ENCODE assay signal across 8 cellular contexts in the genomic region with DNA sequence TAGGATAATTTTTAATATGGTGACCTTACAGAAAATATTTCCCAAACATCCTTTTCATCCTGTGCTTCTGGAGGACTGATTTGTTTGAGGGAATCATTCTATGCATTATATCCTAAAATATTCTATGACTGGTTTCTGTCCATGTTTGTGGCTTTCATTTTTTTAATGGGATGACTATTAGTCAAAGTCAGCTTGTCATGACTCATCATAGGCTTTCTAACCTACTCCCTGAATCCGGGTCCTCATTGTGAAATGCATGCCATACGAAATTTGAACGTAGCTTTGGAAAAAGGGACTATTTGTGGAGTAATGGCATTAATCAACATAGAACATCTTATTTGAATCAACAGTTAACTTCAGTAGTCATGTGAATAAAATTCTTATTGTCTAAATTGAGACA. TPM values are rescaled to one million over a fixed set of nuclear protein-coding genes. Genes with fewer than 3 reads are reported as not detected.
DNase-seq lines count a peak whose midpoint lies in the region; ATAC-seq, FAIRE-seq and TF ChIP-seq lines count a peak whose summit lies in the region.
"Had no signal": no experiment of that assay in that cellular context is flagged by ENCODE, and none has a peak within 500 bp of the region (broad histone marks: within the 10 kb centered on the region; RNA-seq: fewer than 3 reads in every experiment).

No MANE protein-coding gene starts in this region.

- H3K9ac ChIP-seq in HCT116 (ENCODE audit: low read length): no peak overlapping the region
- H3K9ac ChIP-seq in K562 (ENCODE audit: insufficient read depth in 1 of 2, low read depth in 2 of 2, low read length in 2 of 2): no peak overlapping the region

- H3K79me2 ChIP-seq in HCT116 (ENCODE audit: insufficient read depth, low read length): no peaks in the 10 kb centered on the region
- no peaks in the 10 kb centered on the region for H3K79me2 ChIP-seq in K562 (ENCODE audit: control insufficient read depth, insufficient read depth, low read length)

- no peaks in the 10 kb centered on the region for H3K9me3 ChIP-seq in HCT116 (ENCODE audit: control insufficient read depth in 1 of 2, insufficient read depth in 1 of 2, low read depth in 1 of 2, low read length in 2 of 2)
- H3K9me3 ChIP-seq in K562 (replicated peaks; ENCODE audit: control insufficient read depth, insufficient read depth, low read depth, low read length): no peaks in the 10 kb centered on the region

- no peak for TF ChIP-seq RAD21 in HCT116 (IDR thresholded peaks at IDR 0.05; ENCODE audit: low read depth)
- TF ChIP-seq RAD21 in K562 (CRISPR knock-in tag; conservative IDR thresholded peaks at IDR 0.05 in 1 of 2, IDR thresholded peaks at IDR 0.05 in 1 of 2): no peak

- H3K4me3 ChIP-seq in HCT116 (replicated peaks in 1 of 2; ENCODE audit: low read depth in 1 of 2, low read length in 2 of 2) (no peak overlapping the region), K562 (no peak overlapping the region), skeletal muscle cell (ENCODE audit: low read depth, low read length) (no peak overlapping the region)

- whole genome bisulfite sequencing in K562 (ENCODE audit: insufficient coverage, low coverage, missing lambda C conversion rate): 81% methylated on average over 3 of the region's 3 CpGs

- intact Hi-C loops in HCT116 (cut with micrococcal nuclease): no loop called here
- intact Hi-C loops in K562 (cut with micrococcal nuclease): no loop called here

- peaks cover 25 to 29% of the 10 kb centered on the region in 2 experiments; a peak in 3 of 4 replicates for H3K36me3 ChIP-seq in HCT116 (ENCODE audit: control insufficient read depth in 1 of 2, insufficient read depth in 2 of 2, low read length in 2 of 2)
- H3K36me3 ChIP-seq in K562 (ENCODE audit: control insufficient read depth, insufficient read depth, low read length): peaks cover 64% of the 10 kb centered on the region

- no peaks in the 10 kb centered on the region for H3K9me2 ChIP-seq in HCT116 (ENCODE audit: insufficient read depth)

- H3K27me3 ChIP-seq in HCT116 (ENCODE audit: insufficient read depth, low read length) (no peaks in the 10 kb centered on the region), K562 (ENCODE audit: control insufficient read depth in 2 of 2, insufficient read depth in 2 of 2, low read length in 2 of 2) (no peaks in the 10 kb centered on the region)

- H3K9me1 ChIP-seq in K562 (ENCODE audit: control insufficient read depth, insufficient read depth, low read length): no peaks in the 10 kb centered on the region

- RAD21 ChIA-PET in HCT116 (lab: Charles Lee; ENCODE audit: low non-redundant PET in 1 of 2, low total read pairs in 2 of 2, uncharacterized antibody in 2 of 2, unreplicated experiment in 2 of 2): no interaction called here

- POLR2A ChIA-PET in HCT116 (lab: Charles Lee): no interaction called here
- POLR2A ChIA-PET in K562 (lab: Yijun Ruan, JAX): interaction anchor here (0.7 to 1.3 kb wide), 2 partner anchors 11 to 52 kb away, joined by 3 to 5 read pairs; a partner anchor contains a TSS

- TF ChIP-seq CTCF in HCT116 (IDR thresholded peaks at IDR 0.05 in 2 of 3, conservative IDR thresholded peaks at IDR 0.05 in 1 of 3; ENCODE audit: borderline replicate concordance in 1 of 3, insufficient read depth in 1 of 3, low read depth in 2 of 3, low read length in 2 of 3): no peak
- no peak for TF ChIP-seq CTCF in K562 (IDR thresholded peaks at IDR 0.05 in 2 of 3, conservative IDR thresholded peaks at IDR 0.05 in 1 of 3; ENCODE audit: insufficient read depth in 2 of 3, low read depth in 1 of 3, low read length in 3 of 3)
- TF ChIP-seq CTCF in GM20000 (IDR thresholded peaks at IDR 0.05; ENCODE audit: extremely low read depth, missing control alignments): no peak

- no peak for TF ChIP-seq POLR2A in HCT116 (IDR thresholded peaks at IDR 0.05; ENCODE audit: borderline replicate concordance, extremely low read depth, insufficient read depth, insufficient read length)
- no peak for TF ChIP-seq POLR2A in K562 (conservative IDR thresholded peaks at IDR 0.05)

- H4K20me1 ChIP-seq in HCT116 (ENCODE audit: insufficient read depth) (no peaks in the 10 kb centered on the region), K562 (replicated peaks; ENCODE audit: control insufficient read depth, insufficient read depth, low read length) (no peaks in the 10 kb centered on the region)

- no peak for ATAC-seq in HCT116
- ATAC-seq in K562: no peak
- no peak for ATAC-seq in GM18870 (IDR thresholded peaks at IDR 0.05; ENCODE audit: unreplicated experiment)
- no peak for ATAC-seq in GM21528 (IDR thresholded peaks at IDR 0.05; ENCODE audit: low FRiP score, unreplicated experiment)

- DNase-seq in HCT116 (ENCODE audit: low read depth, low spot score): no peak
- no peak for DNase-seq in K562 (ENCODE audit: extremely low read depth in 1 of 4, low spot score in 3 of 4)
- peak; percentile 65 for DNase-seq in skeletal muscle cell (ENCODE audit: low read depth)
- no peak for DNase-seq in GM20000 (ENCODE audit: low spot score)
- DNase-seq: effector memory CD4-positive, alpha-beta T cell; NCI-H2227 treated with DMSO at 0.1 percent for 48 hours had no signal

- no peak for FAIRE-seq in K562 (lab: Jason Lieb, UNC)

- BruUV-seq in HCT116 (replicated peaks; lab: Mats Ljungman, UMichigan) (no TSS peak), K562 (replicated peaks; lab: Mats Ljungman, UMichigan) (no TSS peak)

- TF ChIP-seq EP300 in K562 (IDR thresholded peaks at IDR 0.05; ENCODE audit: low read length): no peak

- CTCF ChIA-PET in HCT116 (lab: Charles Lee): interaction anchor here (1.5 kb wide), 1 partner anchor 11 kb away, joined by 3 read pairs; a partner anchor contains a TSS
- CTCF ChIA-PET in K562 (lab: Yijun Ruan, JAX; ENCODE audit: low intra/inter-chr PET ratio): no interaction called here

- no peak overlapping the region for H3K4me2 ChIP-seq in HCT116 (ENCODE audit: low read length)
- H3K4me2 ChIP-seq in K562 (ENCODE audit: insufficient read depth, low read length): no peak overlapping the region

- H3K27ac ChIP-seq in HCT116 (ENCODE audit: low read depth, low read length) (peak overlapping the region; percentile 11; the same call in 1 of the 2 replicates), K562 (ENCODE audit: extremely low read depth, low read depth, low read length) (no peak overlapping the region)

- H2AFZ ChIP-seq in HCT116 (ENCODE audit: low read depth, low read length, poor library complexity, severe bottlenecking): no peak overlapping the region
- no peak overlapping the region for H2AFZ ChIP-seq in K562 (ENCODE audit: low read depth, low read length)

- no peaks in the 10 kb centered on the region for H3K4me1 ChIP-seq in HCT116 (ENCODE audit: control insufficient read depth in 1 of 2, insufficient read depth in 2 of 2, low read length in 2 of 2)
- H3K4me1 ChIP-seq in K562 (replicated peaks in 1 of 2; ENCODE audit: control insufficient read depth in 2 of 2, insufficient read depth in 2 of 2, low read length in 2 of 2): no peaks in the 10 kb centered on the region; a peak in 1 of 5 replicates

- in situ Hi-C loops in K562 (cut with MboI): no loop called here

RNA-seq across cellular contexts. Expression of a gene that starts 10.6 kb away (rescaled TPM):
- total RNA-seq in HCT116 (2021; ENCODE audit: unreplicated experiment) (12.1 TPM), K562 (2014; rRNA removed) (3.5 and 4.4 TPM in 2 replicates), K562 (2014; rRNA removed; fragmentation: Illumina TruSeq; extraction: Trizol) (3.6 and 3.8 TPM in 2 replicates), K562 (2015; rRNA removed; fragmentation: Illumina TruSeq; extraction: Trizol) (4.3 and 4.4 TPM in 2 replicates), K562 (2021) (4.6 and 5.5 TPM in 2 replicates)
- polyA plus RNA-seq in HCT116 (2012): 8.6 and 9.3 TPM in 2 replicates
- 20.3 and 21.3 TPM in 2 replicates for total RNA-seq in K562 (2011; cell fraction: chromatin; rRNA removed; ENCODE audit: low replicate concordance)
- total RNA-seq in K562 (2011; cell fraction: nucleolus; rRNA removed): 14.5 and 16.3 TPM in 2 replicates
- total RNA-seq in K562 (2011; cell fraction: nucleoplasm; rRNA removed): 18.6 and 26.0 TPM in 2 replicates
- polyA plus RNA-seq in K562 (2011; rRNA removed) (5.1 and 6.4 TPM in 2 replicates), K562 (2014; fragmentation: Illumina TruSeq; extraction: Trizol) (4.8 and 5.1 TPM in 2 replicates), K562 (2014; fragmentation: Nextera tagmentation; extraction: Ambion mirVana) (1 to 10 TPM in 1 of 2 experiments, under 1 TPM in 1; 0.58 to 1.2 TPM), K562 (2014; rRNA removed) (2.2 TPM in 2 replicates)
- 4.6 and 4.7 TPM in 2 replicates for polyA plus RNA-seq in K562 (2011; cell fraction: cytosol; rRNA removed)
- 7.5 and 8.1 TPM in 2 replicates for polyA plus RNA-seq in K562 (2011; cell fraction: nucleus; rRNA removed)
- polyA plus RNA-seq in K562 (2012): 5.1 and 7.0 TPM in 2 replicates
- 9.6 TPM in 2 replicates for polyA minus RNA-seq in K562 (2011; rRNA and poly(A)+ RNA removed)
- 6.6 and 6.7 TPM in 2 replicates for polyA minus RNA-seq in K562 (2011; cell fraction: cytosol; rRNA and poly(A)+ RNA removed)
- 5.4 and 5.8 TPM in 2 replicates for polyA minus RNA-seq in K562 (2011; cell fraction: nucleus; rRNA and poly(A)+ RNA removed)

RNA-seq across cellular contexts. Expression of a gene that starts 26.7 kb away (rescaled TPM):
- total RNA-seq in HCT116 (2021; ENCODE audit: unreplicated experiment) (94.0 TPM), K562 (2014; rRNA removed) (22.7 and 34.2 TPM in 2 replicates), K562 (2014; rRNA removed; fragmentation: Illumina TruSeq; extraction: Trizol) (80.5 and 101 TPM in 2 replicates), K562 (2015; rRNA removed; fragmentation: Illumina TruSeq; extraction: Trizol) (46.0 and 50.9 TPM in 2 replicates), K562 (2021) (49.6 and 54.1 TPM in 2 replicates)
- 33.9 and 40.5 TPM in 2 replicates for polyA plus RNA-seq in HCT116 (2012)
- 56.7 and 106 TPM in 2 replicates for total RNA-seq in K562 (2011; cell fraction: chromatin; rRNA removed; ENCODE audit: low replicate concordance)
- 30.3 and 30.9 TPM in 2 replicates for total RNA-seq in K562 (2011; cell fraction: nucleolus; rRNA removed)
- total RNA-seq in K562 (2011; cell fraction: nucleoplasm; rRNA removed): 39.7 and 48.8 TPM in 2 replicates
- polyA plus RNA-seq in K562 (2011; rRNA removed) (72.7 and 99.7 TPM in 2 replicates), K562 (2014; fragmentation: Illumina TruSeq; extraction: Trizol) (82.0 and 82.1 TPM in 2 replicates), K562 (2014; fragmentation: Nextera tagmentation; extraction: Ambion mirVana) (10 to 100 TPM; 34.2 to 39.3 TPM), K562 (2014; rRNA removed) (37.9 and 42.6 TPM in 2 replicates)
- 32.1 and 62.9 TPM in 2 replicates for polyA plus RNA-seq in K562 (2011; cell fraction: cytosol; rRNA removed)
- 26.2 and 32.0 TPM in 2 replicates for polyA plus RNA-seq in K562 (2011; cell fraction: nucleus; rRNA removed)
- polyA plus RNA-seq in K562 (2012): 36.5 and 49.2 TPM in 2 replicates
- 142 and 164 TPM in 2 replicates for polyA minus RNA-seq in K562 (2011; rRNA and poly(A)+ RNA removed)
- 21.6 and 42.8 TPM in 2 replicates for polyA minus RNA-seq in K562 (2011; cell fraction: cytosol; rRNA and poly(A)+ RNA removed)
- 29.4 and 52.6 TPM in 2 replicates for polyA minus RNA-seq in K562 (2011; cell fraction: nucleus; rRNA and poly(A)+ RNA removed)

RNA-seq across cellular contexts. Expression of a gene that starts 26.8 kb away (rescaled TPM):
- total RNA-seq in HCT116 (2021; ENCODE audit: unreplicated experiment) (41.7 TPM), K562 (2014; rRNA removed) (127 and 195 TPM in 2 replicates), K562 (2014; rRNA removed; fragmentation: Illumina TruSeq; extraction: Trizol) (65.2 and 72.8 TPM in 2 replicates), K562 (2015; rRNA removed; fragmentation: Illumina TruSeq; extraction: Trizol) (65.4 and 67.8 TPM in 2 replicates), K562 (2021) (93.2 and 103 TPM in 2 replicates)
- 21.5 and 25.2 TPM in 2 replicates for polyA plus RNA-seq in HCT116 (2012)
- 137 TPM in 2 replicates for total RNA-seq in K562 (2011; cell fraction: chromatin; rRNA removed; ENCODE audit: low replicate concordance)
- total RNA-seq in K562 (2011; cell fraction: nucleolus; rRNA removed): 64.9 and 66.7 TPM in 2 replicates
- total RNA-seq in K562 (2011; cell fraction: nucleoplasm; rRNA removed): 86.4 and 95.9 TPM in 2 replicates
- polyA plus RNA-seq in K562 (2011; rRNA removed) (54.0 and 58.6 TPM in 2 replicates), K562 (2014; fragmentation: Illumina TruSeq; extraction: Trizol) (99.4 and 117 TPM in 2 replicates), K562 (2014; fragmentation: Nextera tagmentation; extraction: Ambion mirVana) (10 to 100 TPM; 35.7 to 43.8 TPM), K562 (2014; rRNA removed) (76.8 and 82.4 TPM in 2 replicates)
- 26.5 and 38.4 TPM in 2 replicates for polyA plus RNA-seq in K562 (2011; cell fraction: cytosol; rRNA removed)
- 253 and 282 TPM in 2 replicates for polyA plus RNA-seq in K562 (2011; cell fraction: nucleus; rRNA removed)
- 45.2 and 74.3 TPM in 2 replicates for polyA plus RNA-seq in K562 (2012)
- polyA minus RNA-seq in K562 (2011; rRNA and poly(A)+ RNA removed): 24.8 and 25.9 TPM in 2 replicates
- polyA minus RNA-seq in K562 (2011; cell fraction: cytosol; rRNA and poly(A)+ RNA removed): 15.8 and 22.4 TPM in 2 replicates
- polyA minus RNA-seq in K562 (2011; cell fraction: nucleus; rRNA and poly(A)+ RNA removed): 32.3 and 48.5 TPM in 2 replicates

RNA-seq across cellular contexts. Expression of a gene that starts 51.8 kb away (rescaled TPM):
- 18.1 TPM for total RNA-seq in HCT116 (2021; ENCODE audit: unreplicated experiment)
- 7.3 and 8.4 TPM in 2 replicates for polyA plus RNA-seq in HCT116 (2012)
- total RNA-seq in K562 (2011; cell fraction: chromatin; rRNA removed; ENCODE audit: low replicate concordance): 208 and 240 TPM in 2 replicates
- total RNA-seq in K562 (2011; cell fraction: nucleolus; rRNA removed): 116 and 135 TPM in 2 replicates
- total RNA-seq in K562 (2011; cell fraction: nucleoplasm; rRNA removed): 161 and 192 TPM in 2 replicates
- total RNA-seq in K562 (2014; rRNA removed): 29.0 and 32.3 TPM in 2 replicates
- total RNA-seq in K562 (2014; rRNA removed; fragmentation: Illumina TruSeq; extraction: Trizol): 42.7 and 45.5 TPM in 2 replicates
- 27.8 and 30.9 TPM in 2 replicates for total RNA-seq in K562 (2015; rRNA removed; fragmentation: Illumina TruSeq; extraction: Trizol)
- total RNA-seq in K562 (2021): 49.9 and 55.9 TPM in 2 replicates
- 85.5 and 97.9 TPM in 2 replicates for polyA plus RNA-seq in K562 (2011; rRNA removed)
- 57.3 and 65.6 TPM in 2 replicates for polyA plus RNA-seq in K562 (2011; cell fraction: cytosol; rRNA removed)
- 112 and 116 TPM in 2 replicates for polyA plus RNA-seq in K562 (2011; cell fraction: nucleus; rRNA removed)
- polyA plus RNA-seq in K562 (2012): 22.0 and 23.5 TPM in 2 replicates
- polyA plus RNA-seq in K562 (2014; fragmentation: Illumina TruSeq; extraction: Trizol): 27.7 TPM in 2 replicates
- polyA plus RNA-seq in K562 (2014; fragmentation: Nextera tagmentation; extraction: Ambion mirVana): 10 to 100 TPM in 1 of 2 experiments, 1 to 10 TPM in 1; 7.4 to 20.5 TPM
- 23.1 and 29.4 TPM in 2 replicates for polyA plus RNA-seq in K562 (2014; rRNA removed)
- 121 and 128 TPM in 2 replicates for polyA minus RNA-seq in K562 (2011; rRNA and poly(A)+ RNA removed)
- 54.0 and 68.3 TPM in 2 replicates for polyA minus RNA-seq in K562 (2011; cell fraction: cytosol; rRNA and poly(A)+ RNA removed)
- 64.2 and 86.7 TPM in 2 replicates for polyA minus RNA-seq in K562 (2011; cell fraction: nucleus; rRNA and poly(A)+ RNA removed)

RNA-seq across cellular contexts. Expression of a gene that starts 58.4 kb away (rescaled TPM):
- total RNA-seq in HCT116 (2021; ENCODE audit: unreplicated experiment) (41.8 TPM), K562 (2014; rRNA removed) (51.9 and 55.1 TPM in 2 replicates), K562 (2014; rRNA removed; fragmentation: Illumina TruSeq; extraction: Trizol) (59.6 and 61.6 TPM in 2 replicates), K562 (2015; rRNA removed; fragmentation: Illumina TruSeq; extraction: Trizol) (59.7 and 61.1 TPM in 2 replicates), K562 (2021) (48.6 and 50.1 TPM in 2 replicates)
- polyA plus RNA-seq in HCT116 (2012): 18.5 and 22.3 TPM in 2 replicates
- 212 and 224 TPM in 2 replicates for total RNA-seq in K562 (2011; cell fraction: chromatin; rRNA removed; ENCODE audit: low replicate concordance)
- 110 and 115 TPM in 2 replicates for total RNA-seq in K562 (2011; cell fraction: nucleolus; rRNA removed)
- 141 and 168 TPM in 2 replicates for total RNA-seq in K562 (2011; cell fraction: nucleoplasm; rRNA removed)
- polyA plus RNA-seq in K562 (2011; rRNA removed) (55.7 and 60.9 TPM in 2 replicates), K562 (2014; fragmentation: Illumina TruSeq; extraction: Trizol) (54.5 and 62.3 TPM in 2 replicates), K562 (2014; fragmentation: Nextera tagmentation; extraction: Ambion mirVana) (10 to 100 TPM; 10.6 to 15.1 TPM), K562 (2014; rRNA removed) (71.0 and 82.4 TPM in 2 replicates)
- polyA plus RNA-seq in K562 (2011; cell fraction: cytosol; rRNA removed): 32.9 and 52.1 TPM in 2 replicates
- polyA plus RNA-seq in K562 (2011; cell fraction: nucleus; rRNA removed): 138 and 154 TPM in 2 replicates
- 29.9 and 34.0 TPM in 2 replicates for polyA plus RNA-seq in K562 (2012)
- polyA minus RNA-seq in K562 (2011; rRNA and poly(A)+ RNA removed): 56.9 and 67.2 TPM in 2 replicates
- polyA minus RNA-seq in K562 (2011; cell fraction: cytosol; rRNA and poly(A)+ RNA removed): 24.0 and 39.0 TPM in 2 replicates
- 53.0 and 68.0 TPM in 2 replicates for polyA minus RNA-seq in K562 (2011; cell fraction: nucleus; rRNA and poly(A)+ RNA removed)
